In the genomic region with DNA sequence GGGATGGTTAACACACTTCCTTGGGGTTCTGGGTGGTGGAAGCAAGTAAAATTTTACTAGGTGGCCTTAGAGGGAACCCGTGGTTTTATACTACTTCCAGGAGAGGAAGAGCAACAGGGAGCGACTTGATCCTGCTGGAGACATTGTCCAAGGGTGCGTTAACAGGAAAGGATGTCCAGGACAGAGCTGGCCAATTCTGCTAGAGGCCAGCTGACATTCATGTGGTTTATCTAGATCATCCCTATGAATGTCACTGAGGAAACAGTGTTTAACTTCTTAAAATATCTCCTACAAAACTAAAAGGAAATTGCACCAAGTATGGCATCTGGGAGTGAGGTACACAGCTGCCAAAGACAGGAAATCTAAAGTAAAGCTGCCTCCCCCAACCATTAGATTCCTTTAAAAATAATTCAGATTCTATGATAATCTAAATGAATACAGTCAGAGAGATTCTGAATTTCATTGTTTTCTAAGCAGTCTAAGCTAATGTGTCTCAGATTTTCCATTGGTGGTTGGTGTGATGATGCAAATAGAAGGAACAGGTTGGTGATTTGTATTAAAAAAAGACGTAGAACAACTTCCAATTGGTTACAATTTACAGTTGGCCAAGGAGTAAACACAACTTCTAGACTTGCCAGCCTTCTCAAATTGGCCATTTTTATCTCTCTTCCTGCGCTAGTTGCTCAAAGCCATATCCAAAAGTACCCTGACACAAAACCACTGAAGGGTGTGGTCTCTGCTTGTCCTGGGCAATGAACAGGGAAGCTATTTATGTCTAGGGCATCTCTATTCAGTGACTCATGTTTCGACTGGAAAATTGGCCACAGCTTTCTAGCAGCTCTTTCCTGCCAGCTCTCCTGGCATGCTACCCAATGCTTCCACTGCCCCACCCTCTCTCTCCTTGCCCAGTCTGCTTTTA, we compare ENCODE assay signal across 2 cellular contexts.
TF ChIP-seq lines count a peak whose summit lies in the region.

No MANE protein-coding gene starts in this region.

TF ChIP-seq in SK-N-SH, 30 proteins besides CTCF, POLR2A, EP300 and RAD21 (continued from another document):
- TF ChIP-seq, protein P1, sequence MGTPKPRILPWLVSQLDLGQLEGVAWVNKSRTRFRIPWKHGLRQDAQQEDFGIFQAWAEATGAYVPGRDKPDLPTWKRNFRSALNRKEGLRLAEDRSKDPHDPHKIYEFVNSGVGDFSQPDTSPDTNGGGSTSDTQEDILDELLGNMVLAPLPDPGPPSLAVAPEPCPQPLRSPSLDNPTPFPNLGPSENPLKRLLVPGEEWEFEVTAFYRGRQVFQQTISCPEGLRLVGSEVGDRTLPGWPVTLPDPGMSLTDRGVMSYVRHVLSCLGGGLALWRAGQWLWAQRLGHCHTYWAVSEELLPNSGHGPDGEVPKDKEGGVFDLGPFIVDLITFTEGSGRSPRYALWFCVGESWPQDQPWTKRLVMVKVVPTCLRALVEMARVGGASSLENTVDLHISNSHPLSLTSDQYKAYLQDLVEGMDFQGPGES (IDR thresholded peaks at IDR 0.05; ENCODE audit: low read depth, low read length): no peak
- no peak for TF ChIP-seq RCOR1 (IDR thresholded peaks at IDR 0.05; ENCODE audit: low read length)
- TF ChIP-seq, protein P2, sequence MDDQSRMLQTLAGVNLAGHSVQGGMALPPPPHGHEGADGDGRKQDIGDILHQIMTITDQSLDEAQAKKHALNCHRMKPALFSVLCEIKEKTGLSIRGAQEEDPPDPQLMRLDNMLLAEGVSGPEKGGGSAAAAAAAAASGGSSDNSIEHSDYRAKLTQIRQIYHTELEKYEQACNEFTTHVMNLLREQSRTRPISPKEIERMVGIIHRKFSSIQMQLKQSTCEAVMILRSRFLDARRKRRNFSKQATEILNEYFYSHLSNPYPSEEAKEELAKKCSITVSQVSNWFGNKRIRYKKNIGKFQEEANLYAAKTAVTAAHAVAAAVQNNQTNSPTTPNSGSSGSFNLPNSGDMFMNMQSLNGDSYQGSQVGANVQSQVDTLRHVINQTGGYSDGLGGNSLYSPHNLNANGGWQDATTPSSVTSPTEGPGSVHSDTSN (IDR thresholded peaks at IDR 0.05): peak; percentile 12; the same call in 1 of the 2 replicates
- TF ChIP-seq FOSL2 (IDR thresholded peaks at IDR 0.05; ENCODE audit: borderline replicate concordance, low read depth): peak; percentile 56; the same call in 1 of the 2 replicates
- TF ChIP-seq POLR2AphosphoS5 (IDR thresholded peaks at IDR 0.05; ENCODE audit: low read depth, low read length): no peak
- TF ChIP-seq TAF1 (IDR thresholded peaks at IDR 0.05; ENCODE audit: borderline replicate concordance, low read depth, low read length): no peak
TF ChIP-seq in SK-N-SH: peak in this region for 6.

TF ChIP-seq in WTC11, 78 proteins besides CTCF, POLR2A, EP300 and RAD21 (continued from another document):
- TF ChIP-seq, protein P3, sequence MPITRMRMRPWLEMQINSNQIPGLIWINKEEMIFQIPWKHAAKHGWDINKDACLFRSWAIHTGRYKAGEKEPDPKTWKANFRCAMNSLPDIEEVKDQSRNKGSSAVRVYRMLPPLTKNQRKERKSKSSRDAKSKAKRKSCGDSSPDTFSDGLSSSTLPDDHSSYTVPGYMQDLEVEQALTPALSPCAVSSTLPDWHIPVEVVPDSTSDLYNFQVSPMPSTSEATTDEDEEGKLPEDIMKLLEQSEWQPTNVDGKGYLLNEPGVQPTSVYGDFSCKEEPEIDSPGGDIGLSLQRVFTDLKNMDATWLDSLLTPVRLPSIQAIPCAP (CRISPR knock-in tag; IDR thresholded peaks at IDR 0.05): no peak
- TF ChIP-seq, protein P4, sequence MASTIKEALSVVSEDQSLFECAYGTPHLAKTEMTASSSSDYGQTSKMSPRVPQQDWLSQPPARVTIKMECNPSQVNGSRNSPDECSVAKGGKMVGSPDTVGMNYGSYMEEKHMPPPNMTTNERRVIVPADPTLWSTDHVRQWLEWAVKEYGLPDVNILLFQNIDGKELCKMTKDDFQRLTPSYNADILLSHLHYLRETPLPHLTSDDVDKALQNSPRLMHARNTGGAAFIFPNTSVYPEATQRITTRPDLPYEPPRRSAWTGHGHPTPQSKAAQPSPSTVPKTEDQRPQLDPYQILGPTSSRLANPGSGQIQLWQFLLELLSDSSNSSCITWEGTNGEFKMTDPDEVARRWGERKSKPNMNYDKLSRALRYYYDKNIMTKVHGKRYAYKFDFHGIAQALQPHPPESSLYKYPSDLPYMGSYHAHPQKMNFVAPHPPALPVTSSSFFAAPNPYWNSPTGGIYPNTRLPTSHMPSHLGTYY (CRISPR knock-in tag; IDR thresholded peaks at IDR 0.05): no peak
- TF ChIP-seq, protein P5, sequence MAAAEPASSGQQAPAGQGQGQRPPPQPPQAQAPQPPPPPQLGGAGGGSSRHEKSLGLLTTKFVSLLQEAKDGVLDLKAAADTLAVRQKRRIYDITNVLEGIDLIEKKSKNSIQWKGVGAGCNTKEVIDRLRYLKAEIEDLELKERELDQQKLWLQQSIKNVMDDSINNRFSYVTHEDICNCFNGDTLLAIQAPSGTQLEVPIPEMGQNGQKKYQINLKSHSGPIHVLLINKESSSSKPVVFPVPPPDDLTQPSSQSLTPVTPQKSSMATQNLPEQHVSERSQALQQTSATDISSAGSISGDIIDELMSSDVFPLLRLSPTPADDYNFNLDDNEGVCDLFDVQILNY (CRISPR knock-in tag; IDR thresholded peaks at IDR 0.05): no peak
- no peak for TF ChIP-seq KAT7 (CRISPR knock-in tag; IDR thresholded peaks at IDR 0.05; ENCODE audit: borderline replicate concordance)
- TF ChIP-seq TP53 (CRISPR knock-in tag; IDR thresholded peaks at IDR 0.05): no peak
- TF ChIP-seq, protein P6, sequence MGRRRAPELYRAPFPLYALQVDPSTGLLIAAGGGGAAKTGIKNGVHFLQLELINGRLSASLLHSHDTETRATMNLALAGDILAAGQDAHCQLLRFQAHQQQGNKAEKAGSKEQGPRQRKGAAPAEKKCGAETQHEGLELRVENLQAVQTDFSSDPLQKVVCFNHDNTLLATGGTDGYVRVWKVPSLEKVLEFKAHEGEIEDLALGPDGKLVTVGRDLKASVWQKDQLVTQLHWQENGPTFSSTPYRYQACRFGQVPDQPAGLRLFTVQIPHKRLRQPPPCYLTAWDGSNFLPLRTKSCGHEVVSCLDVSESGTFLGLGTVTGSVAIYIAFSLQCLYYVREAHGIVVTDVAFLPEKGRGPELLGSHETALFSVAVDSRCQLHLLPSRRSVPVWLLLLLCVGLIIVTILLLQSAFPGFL (CRISPR knock-in tag; IDR thresholded peaks at IDR 0.05; ENCODE audit: borderline replicate concordance): no peak
- TF ChIP-seq ZBTB21 (CRISPR knock-in tag; IDR thresholded peaks at IDR 0.05; ENCODE audit: borderline replicate concordance): no peak
- TF ChIP-seq, protein P7, sequence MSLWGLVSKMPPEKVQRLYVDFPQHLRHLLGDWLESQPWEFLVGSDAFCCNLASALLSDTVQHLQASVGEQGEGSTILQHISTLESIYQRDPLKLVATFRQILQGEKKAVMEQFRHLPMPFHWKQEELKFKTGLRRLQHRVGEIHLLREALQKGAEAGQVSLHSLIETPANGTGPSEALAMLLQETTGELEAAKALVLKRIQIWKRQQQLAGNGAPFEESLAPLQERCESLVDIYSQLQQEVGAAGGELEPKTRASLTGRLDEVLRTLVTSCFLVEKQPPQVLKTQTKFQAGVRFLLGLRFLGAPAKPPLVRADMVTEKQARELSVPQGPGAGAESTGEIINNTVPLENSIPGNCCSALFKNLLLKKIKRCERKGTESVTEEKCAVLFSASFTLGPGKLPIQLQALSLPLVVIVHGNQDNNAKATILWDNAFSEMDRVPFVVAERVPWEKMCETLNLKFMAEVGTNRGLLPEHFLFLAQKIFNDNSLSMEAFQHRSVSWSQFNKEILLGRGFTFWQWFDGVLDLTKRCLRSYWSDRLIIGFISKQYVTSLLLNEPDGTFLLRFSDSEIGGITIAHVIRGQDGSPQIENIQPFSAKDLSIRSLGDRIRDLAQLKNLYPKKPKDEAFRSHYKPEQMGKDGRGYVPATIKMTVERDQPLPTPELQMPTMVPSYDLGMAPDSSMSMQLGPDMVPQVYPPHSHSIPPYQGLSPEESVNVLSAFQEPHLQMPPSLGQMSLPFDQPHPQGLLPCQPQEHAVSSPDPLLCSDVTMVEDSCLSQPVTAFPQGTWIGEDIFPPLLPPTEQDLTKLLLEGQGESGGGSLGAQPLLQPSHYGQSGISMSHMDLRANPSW (CRISPR knock-in tag; conservative IDR thresholded peaks at IDR 0.05; ENCODE audit: low read depth): no peak
- no peak for TF ChIP-seq NR1H2 (CRISPR knock-in tag; IDR thresholded peaks at IDR 0.05)
- no peak for TF ChIP-seq NFE2L1 (CRISPR knock-in tag; IDR thresholded peaks at IDR 0.05)
- no peak for TF ChIP-seq ZNF121 (CRISPR knock-in tag; IDR thresholded peaks at IDR 0.05)
- TF ChIP-seq, protein P8, sequence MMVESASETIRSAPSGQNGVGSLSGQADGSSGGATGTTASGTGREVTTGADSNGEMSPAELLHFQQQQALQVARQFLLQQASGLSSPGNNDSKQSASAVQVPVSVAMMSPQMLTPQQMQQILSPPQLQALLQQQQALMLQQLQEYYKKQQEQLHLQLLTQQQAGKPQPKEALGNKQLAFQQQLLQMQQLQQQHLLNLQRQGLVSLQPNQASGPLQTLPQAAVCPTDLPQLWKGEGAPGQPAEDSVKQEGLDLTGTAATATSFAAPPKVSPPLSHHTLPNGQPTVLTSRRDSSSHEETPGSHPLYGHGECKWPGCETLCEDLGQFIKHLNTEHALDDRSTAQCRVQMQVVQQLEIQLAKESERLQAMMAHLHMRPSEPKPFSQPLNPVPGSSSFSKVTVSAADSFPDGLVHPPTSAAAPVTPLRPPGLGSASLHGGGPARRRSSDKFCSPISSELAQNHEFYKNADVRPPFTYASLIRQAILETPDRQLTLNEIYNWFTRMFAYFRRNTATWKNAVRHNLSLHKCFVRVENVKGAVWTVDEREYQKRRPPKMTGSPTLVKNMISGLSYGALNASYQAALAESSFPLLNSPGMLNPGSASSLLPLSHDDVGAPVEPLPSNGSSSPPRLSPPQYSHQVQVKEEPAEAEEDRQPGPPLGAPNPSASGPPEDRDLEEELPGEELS (CRISPR knock-in tag; IDR thresholded peaks at IDR 0.05): no peak
- TF ChIP-seq RORB (CRISPR knock-in tag; IDR thresholded peaks at IDR 0.05): no peak
- TF ChIP-seq MYBL2 (CRISPR knock-in tag; IDR thresholded peaks at IDR 0.05): no peak
- TF ChIP-seq ZNF263 (CRISPR knock-in tag; IDR thresholded peaks at IDR 0.05; ENCODE audit: low read depth): no peak
